1 cellular context compared by ENCODE assay signal in genomic region chr6:35240838-35241801, GRCh38.
TF ChIP-seq lines count a peak whose summit lies in the region.

No MANE protein-coding gene starts in this region.

TF ChIP-seq in HepG2, 621 proteins besides CTCF, POLR2A, EP300 and RAD21 (continued from another document):
- TF ChIP-seq NONO (IDR thresholded peaks at IDR 0.05) (no peak), NONO (CRISPR knock-in tag; conservative IDR thresholded peaks at IDR 0.05) (0 out of 2 replicates have a peak, but pooled peaks have one; percentile 43), HNRNPUL1 (IDR thresholded peaks at IDR 0.05; ENCODE audit: low read depth, low read length) (no peak), U2AF2 (IDR thresholded peaks at IDR 0.05; ENCODE audit: low read depth, low read length) (no peak), SMARCC2 (IDR thresholded peaks at IDR 0.05) (no peak), ZBTB2 (CRISPR knock-in tag; IDR thresholded peaks at IDR 0.05; ENCODE audit: low read depth) (no peak), RFXAP (CRISPR knock-in tag; IDR thresholded peaks at IDR 0.05; ENCODE audit: borderline replicate concordance) (no peak), ARID3A (IDR thresholded peaks at IDR 0.05; ENCODE audit: low read depth, low read length) (0 out of 2 replicates have a peak, but pooled peaks have one; percentile 12), ZNF138 (CRISPR knock-in tag; IDR thresholded peaks at IDR 0.05; ENCODE audit: low read depth) (no peak), NR3C1 (CRISPR knock-in tag; IDR thresholded peaks at IDR 0.05) (no peak), KAT2B (IDR thresholded peaks at IDR 0.05; ENCODE audit: borderline replicate concordance, low read depth, low read length) (no peak), PLSCR1 (CRISPR knock-in tag; IDR thresholded peaks at IDR 0.05; ENCODE audit: borderline replicate concordance) (no peak), THYN1 (CRISPR knock-in tag; IDR thresholded peaks at IDR 0.05; ENCODE audit: borderline replicate concordance, low read depth) (no peak), TCF7 (IDR thresholded peaks at IDR 0.05; ENCODE audit: low read depth) (no peak), GPN1 (CRISPR knock-in tag; IDR thresholded peaks at IDR 0.05; ENCODE audit: borderline replicate concordance) (no peak), ZNF33B (CRISPR knock-in tag; IDR thresholded peaks at IDR 0.05) (no peak; the same call in 1 of the 2 replicates), GMEB1 (CRISPR knock-in tag; IDR thresholded peaks at IDR 0.05; ENCODE audit: borderline replicate concordance) (no peak), MYNN (CRISPR knock-in tag; IDR thresholded peaks at IDR 0.05; ENCODE audit: low read depth) (no peak), ERF (CRISPR knock-in tag; IDR thresholded peaks at IDR 0.05) (no peak), FOXK2 (IDR thresholded peaks at IDR 0.05) (no peak)
